In the genomic region with DNA sequence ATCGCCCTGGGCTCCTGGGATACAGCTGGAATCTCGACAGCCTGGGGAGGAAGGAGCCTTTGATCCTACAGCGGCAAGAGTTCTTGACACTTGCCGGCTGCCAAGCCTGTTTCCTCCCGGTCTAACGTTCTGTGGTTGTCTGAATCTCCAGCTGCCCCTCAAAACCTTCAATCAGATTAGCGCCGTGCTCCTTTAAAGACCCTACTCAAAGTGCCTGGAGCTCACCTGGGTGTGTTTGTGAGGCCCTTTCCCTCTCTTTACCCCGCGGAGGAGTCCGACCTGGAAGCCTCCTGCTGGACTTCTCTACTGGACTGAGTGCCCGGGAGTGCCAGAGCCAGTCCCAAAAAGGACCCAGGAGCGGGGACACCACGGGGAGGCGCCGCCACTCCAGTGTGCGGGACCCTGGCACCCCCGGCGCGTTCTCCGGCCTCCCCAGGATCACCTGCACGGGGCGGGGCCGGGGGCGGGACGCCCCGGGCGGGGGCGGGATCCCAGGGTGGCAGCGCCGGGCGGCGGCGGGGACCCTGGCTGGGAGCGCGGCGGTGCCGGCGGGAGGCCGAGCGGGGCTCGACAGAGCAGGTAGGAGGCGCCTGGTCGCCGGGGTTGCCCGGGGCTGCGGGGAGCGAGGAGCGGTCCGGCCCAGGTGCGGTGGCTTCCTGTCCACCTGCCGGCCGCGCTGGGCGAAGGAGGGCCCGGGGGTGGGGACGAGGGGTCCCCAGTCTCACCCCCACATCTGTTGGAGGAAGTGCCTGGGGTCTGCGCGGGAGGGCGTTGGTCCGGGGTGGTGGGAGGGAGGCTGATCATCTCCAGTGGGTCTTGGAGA, we compare ENCODE assay signal across 8 cellular contexts. TPM values are rescaled to one million over a fixed set of nuclear protein-coding genes. Genes with fewer than 3 reads are reported as not detected.
DNase-seq lines count a peak whose midpoint lies in the region; ATAC-seq and TF ChIP-seq lines count a peak whose summit lies in the region.

Gene NCMAP, plus strand, starts transcription at position 497 of the 823 bp plus-strand sequence. CDS start 39,344 bp downstream, outside the sequence.

- intact Hi-C loops in left ventricle myocardium inferior (cut with micrococcal nuclease): no loop called here

- peak within 1 kb of the TSS; percentile 58 for H3K4me3 ChIP-seq in left ventricle myocardium inferior

- H3K36me3 Mint-ChIP-seq in activated T-cell treated with anti-CD3 and anti-CD28 coated beads, Interleukin-2, amount 50 U/mL, for 24 hours (ENCODE audit: low read depth): no peaks in the 10 kb centered on the region

- peaks cover 19% of the 10 kb centered on the region for H3K4me1 Mint-ChIP-seq in activated T-cell treated with anti-CD3 and anti-CD28 coated beads, Interleukin-2, amount 50 U/mL, for 24 hours (ENCODE audit: low read depth)

- DNase-seq in DMS 273 (lab: John Stamatoyannopoulos, UW; ENCODE audit: unreplicated experiment) (peak; percentile 41), DMS 273 treated with DMSO at 0.1 percent for 48 hours (lab: John Stamatoyannopoulos, UW) (no peak), left ventricle myocardium inferior (peak; percentile 24)
- DNase-seq in activated T-cell treated with anti-CD3 and anti-CD28 coated beads, Interleukin-2, amount 50 U/mL, for 24 hours: peak; percentile 70
- DNase-seq in stimulated activated CD4-positive, alpha-beta T cell treated with anti-CD3 and anti-CD28 coated beads, Interleukin-15, amount 100 ng/mL, for 24 hours: peak; percentile 63

- H3K9me3 ChIP-seq in left ventricle myocardium inferior (replicated peaks): no peaks in the 10 kb centered on the region

- ATAC-seq in GM19455 (IDR thresholded peaks at IDR 0.05; ENCODE audit: unreplicated experiment) (no peak), HG03469 (IDR thresholded peaks at IDR 0.05; ENCODE audit: unreplicated experiment) (no peak), HG02642 (IDR thresholded peaks at IDR 0.05; ENCODE audit: poor library complexity, unreplicated experiment) (no peak)

- peaks cover 21% of the 10 kb centered on the region for H3K4me1 ChIP-seq in left ventricle myocardium inferior

- H3K27ac ChIP-seq in left ventricle myocardium inferior (replicated peaks): no peak within 1 kb of the TSS

- TF ChIP-seq CTCF in left ventricle myocardium inferior (IDR thresholded peaks at IDR 0.05; ENCODE audit: borderline replicate concordance): peak; percentile 40

- H3K27me3 ChIP-seq in left ventricle myocardium inferior (ENCODE audit: low read depth): peaks cover 50% of the 10 kb centered on the region

- peak within 1 kb of the TSS; percentile 18 for H3K27ac Mint-ChIP-seq in activated T-cell treated with anti-CD3 and anti-CD28 coated beads, Interleukin-2, amount 50 U/mL, for 24 hours

- peaks cover 22% of the 10 kb centered on the region for H3K27me3 Mint-ChIP-seq in activated T-cell treated with anti-CD3 and anti-CD28 coated beads, Interleukin-2, amount 50 U/mL, for 24 hours

- no peaks in the 10 kb centered on the region for H3K36me3 ChIP-seq in left ventricle myocardium inferior

- H3K9me3 Mint-ChIP-seq in activated T-cell treated with anti-CD3 and anti-CD28 coated beads, Interleukin-2, amount 50 U/mL, for 24 hours: no peaks in the 10 kb centered on the region

- peak within 1 kb of the TSS; percentile 61 for H3K4me3 Mint-ChIP-seq in activated T-cell treated with anti-CD3 and anti-CD28 coated beads, Interleukin-2, amount 50 U/mL, for 24 hours

RNA-seq across cellular contexts. Expression of gene NCMAP, which starts in this region (rescaled TPM):
- total RNA-seq in left ventricle myocardium inferior: 0.11 TPM

Comparison
In these comparisons a context has a peak if more than half of its experiments do, and no peak if none do; other contexts are left out.
1. Peak in DNase-seq and H3K4me3 ChIP-seq in left ventricle myocardium inferior; RNA of the gene not detected or under 1 TPM.